1 cellular context compared by ENCODE assay signal in genomic region chr14:104977681-104978647, GRCh38.
TF ChIP-seq lines count a peak whose summit lies in the region.

AHNAK2 (minus strand) TSS chr14:104978374; CDS start chr14:104978237, 137 bp downstream.

TF ChIP-seq in IMR-90, 13 proteins besides CTCF, POLR2A, EP300 and RAD21:
- TF ChIP-seq CEBPB (IDR thresholded peaks at IDR 0.05; ENCODE audit: low read depth, low read length), result no peak
- no peak for TF ChIP-seq FOS (IDR thresholded peaks at IDR 0.05; ENCODE audit: low read depth, low read length)
- TF ChIP-seq MAFK (IDR thresholded peaks at IDR 0.05; ENCODE audit: low read depth, low read length), result no peak
- no peak for TF ChIP-seq SMC3 (IDR thresholded peaks at IDR 0.05; ENCODE audit: low read depth, low read length)
- TF ChIP-seq RFX5 (IDR thresholded peaks at IDR 0.05; ENCODE audit: low read depth, low read length), result no peak
- TF ChIP-seq RCOR1 (IDR thresholded peaks at IDR 0.05; ENCODE audit: insufficient replicate concordance, low read length), result no peak
- no peak for TF ChIP-seq CHD1 (IDR thresholded peaks at IDR 0.05; ENCODE audit: low read depth, low read length)
- TF ChIP-seq ELK1 (IDR thresholded peaks at IDR 0.05; ENCODE audit: borderline replicate concordance, low read depth, low read length), result no peak
- no peak for TF ChIP-seq BHLHE40 (IDR thresholded peaks at IDR 0.05; ENCODE audit: low read depth, low read length)
- TF ChIP-seq MAZ (IDR thresholded peaks at IDR 0.05; ENCODE audit: borderline replicate concordance, low read depth, low read length), result no peak
- TF ChIP-seq MXI1 (IDR thresholded peaks at IDR 0.05; ENCODE audit: borderline replicate concordance, low read depth, low read length), result no peak
- no peak for TF ChIP-seq USF2 (IDR thresholded peaks at IDR 0.05; ENCODE audit: low read depth, low read length)
